Comparison of ENCODE assay signal across 1 cellular context in the genomic region with DNA sequence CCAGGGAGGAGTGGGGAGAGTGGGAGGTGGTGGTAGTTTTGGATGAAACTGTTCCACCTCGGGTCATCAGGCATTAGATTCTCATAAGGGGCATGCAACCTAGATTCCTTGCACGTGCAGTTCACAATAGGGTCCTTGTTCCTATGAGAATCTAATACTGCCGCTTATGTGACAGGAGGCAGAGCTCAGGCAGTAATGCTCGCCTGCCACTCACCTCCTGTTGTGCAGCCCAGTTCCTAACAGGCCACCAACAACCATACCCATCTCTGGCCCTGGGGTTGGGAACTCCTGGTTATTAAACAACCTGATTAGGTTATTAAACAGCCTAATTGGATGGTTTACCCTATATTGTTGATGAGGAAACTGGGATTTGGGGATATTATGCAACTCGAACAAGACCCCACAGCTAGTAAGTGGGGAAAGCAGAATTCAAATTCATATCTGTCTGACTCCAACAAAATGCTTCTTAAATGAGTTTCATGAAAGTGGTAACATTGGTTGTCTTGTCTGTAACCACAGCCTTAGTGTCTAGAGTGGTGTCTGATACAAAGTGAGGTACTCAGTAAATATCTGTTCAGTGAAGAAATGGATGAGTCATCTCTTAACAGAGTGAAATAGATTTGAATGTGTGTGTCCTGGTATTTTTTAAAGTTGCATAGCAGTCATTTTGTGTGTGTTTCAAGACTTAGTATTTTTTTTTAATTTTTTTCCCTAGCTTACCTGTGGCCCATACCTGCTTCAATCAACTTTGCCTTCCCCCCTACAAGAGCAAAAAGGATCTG.
TF ChIP-seq lines count a peak whose summit lies in the region.

No MANE protein-coding gene starts in this region.

TF ChIP-seq in HEK293, 187 proteins besides CTCF, POLR2A, EP300 and RAD21 (continued from another document):
- TF ChIP-seq, protein P1, sequence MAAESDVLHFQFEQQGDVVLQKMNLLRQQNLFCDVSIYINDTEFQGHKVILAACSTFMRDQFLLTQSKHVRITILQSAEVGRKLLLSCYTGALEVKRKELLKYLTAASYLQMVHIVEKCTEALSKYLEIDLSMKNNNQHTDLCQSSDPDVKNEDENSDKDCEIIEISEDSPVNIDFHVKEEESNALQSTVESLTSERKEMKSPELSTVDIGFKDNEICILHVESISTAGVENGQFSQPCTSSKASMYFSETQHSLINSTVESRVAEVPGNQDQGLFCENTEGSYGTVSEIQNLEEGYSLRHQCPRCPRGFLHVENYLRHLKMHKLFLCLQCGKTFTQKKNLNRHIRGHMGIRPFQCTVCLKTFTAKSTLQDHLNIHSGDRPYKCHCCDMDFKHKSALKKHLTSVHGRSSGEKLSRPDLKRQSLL (tag by site-specific recombination; IDR thresholded peaks at IDR 0.05), result no peak
- TF ChIP-seq YY1 (tag by site-specific recombination; IDR thresholded peaks at IDR 0.05), result no peak
